ENCODE assay signal across 26 cellular contexts in genomic region chr2:100399714-100400113, GRCh38.
"Had no signal": no experiment of that assay in that cellular context is flagged by ENCODE, and none has a peak within 500 bp of the region (broad histone marks: within the 10 kb centered on the region; RNA-seq: fewer than 3 reads in every experiment).

No MANE protein-coding gene starts in this region.

- H3K36me3 ChIP-seq: neutrophil, pancreas, right lobe of liver, thyroid gland had no signal

- H3K9me3 Mint-ChIP-seq: naive thymus-derived CD4-positive, alpha-beta T cell; natural killer cell; nephron; neural crest cell; stimulated activated naive B cell treated with anti-CD40 and anti-IgM and Interleukin-4, amounts not matched to agents 10 μg/mL and 1 μg/mL and 100 μg/mL, for 72 hours; stimulated activated naive CD8-positive, alpha-beta T cell treated with anti-CD3 and anti-CD28 coated beads, Interleukin-15, Interleukin-2, amounts not matched to agents 100 ng/mL and 50 ng/mL, for 24 hours had no signal

- H3K4me3 Mint-ChIP-seq: naive thymus-derived CD4-positive, alpha-beta T cell; natural killer cell; nephron; neural crest cell; stimulated activated naive B cell treated with anti-CD40 and anti-IgM and Interleukin-4, amounts not matched to agents 10 μg/mL and 1 μg/mL and 100 μg/mL, for 72 hours; stimulated activated naive CD8-positive, alpha-beta T cell treated with anti-CD3 and anti-CD28 coated beads, Interleukin-15, Interleukin-2, amounts not matched to agents 100 ng/mL and 50 ng/mL, for 24 hours had no signal

- H3K4me3 ChIP-seq: pancreas, psoas muscle, right lobe of liver, sigmoid colon, stomach, thoracic aorta, thyroid gland, tibial nerve, upper lobe of left lung, vagina had no signal

- H3K27ac ChIP-seq: neutrophil, pancreas, psoas muscle, right lobe of liver, sigmoid colon, stomach, thoracic aorta, thyroid gland, tibial nerve, upper lobe of left lung, vagina had no signal

- H3K27ac Mint-ChIP-seq: naive thymus-derived CD4-positive, alpha-beta T cell; natural killer cell; nephron; stimulated activated naive CD8-positive, alpha-beta T cell treated with anti-CD3 and anti-CD28 coated beads, Interleukin-15, Interleukin-2, amounts not matched to agents 100 ng/mL and 50 ng/mL, for 24 hours had no signal

- ATAC-seq: naive thymus-derived CD4-positive, alpha-beta T cell; natural killer cell; pancreas; psoas muscle; right cardiac atrium; right lobe of liver; stimulated activated naive B cell treated with anti-CD40 and anti-IgM and Interleukin-4, amounts not matched to agents 10 μg/mL and 1 μg/mL and 100 μg/mL, for 72 hours had no signal

- H3K27me3 Mint-ChIP-seq: naive thymus-derived CD4-positive, alpha-beta T cell; stimulated activated naive B cell treated with anti-CD40 and anti-IgM and Interleukin-4, amounts not matched to agents 10 μg/mL and 1 μg/mL and 100 μg/mL, for 72 hours; stimulated activated naive CD8-positive, alpha-beta T cell treated with anti-CD3 and anti-CD28 coated beads, Interleukin-15, Interleukin-2, amounts not matched to agents 100 ng/mL and 50 ng/mL, for 24 hours had no signal

- H3K9me3 ChIP-seq: neutrophil, pancreas, psoas muscle, right lobe of liver, sigmoid colon, stomach, thoracic aorta, thyroid gland, tibial nerve, upper lobe of left lung, vagina had no signal

- H3K4me1 ChIP-seq: pancreas, psoas muscle, right lobe of liver, sigmoid colon, stomach, thyroid gland, tibial nerve, upper lobe of left lung, vagina had no signal

- DNase-seq: naive thymus-derived CD4-positive, alpha-beta T cell; natural killer cell; nucleus accumbens; pancreas; psoas muscle; right cardiac atrium; right lobe of liver; sigmoid colon; small intestine; stimulated activated CD4-positive, alpha-beta T cell treated with anti-CD3 and anti-CD28 coated beads, Interleukin-15, amount 100 ng/mL, for 24 hours; stimulated activated CD4-positive, alpha-beta T cell treated with anti-CD3 and anti-CD28 coated beads, Interleukin-4, amount 100 ng/mL, for 1 hour; stimulated activated CD4-positive, alpha-beta T cell treated with anti-CD3 and anti-CD28 coated beads, Interleukin-4, amount 100 ng/mL, for 4 hours; stimulated activated CD8-positive, alpha-beta memory T cell treated with anti-CD3 and anti-CD28 coated beads, Interleukin-4, amount 100 ng/mL, for 48 hours; stimulated activated naive B cell treated with anti-CD40 and anti-IgM and Interleukin-4, amounts not matched to agents 10 μg/mL and 1 μg/mL and 100 μg/mL, for 72 hours; stimulated activated naive CD4-positive, alpha-beta T cell treated with Interleukin-2 at 50 U/mL for 16 hours; stomach; thyroid gland; trophoblast cell; upper lobe of left lung had no signal

- H3K27me3 ChIP-seq: neutrophil, pancreas, right lobe of liver, sigmoid colon, stomach, thyroid gland, tibial nerve, upper lobe of left lung, vagina had no signal

- H3K4me1 Mint-ChIP-seq: naive thymus-derived CD4-positive, alpha-beta T cell had no signal
